In the genomic region with DNA sequence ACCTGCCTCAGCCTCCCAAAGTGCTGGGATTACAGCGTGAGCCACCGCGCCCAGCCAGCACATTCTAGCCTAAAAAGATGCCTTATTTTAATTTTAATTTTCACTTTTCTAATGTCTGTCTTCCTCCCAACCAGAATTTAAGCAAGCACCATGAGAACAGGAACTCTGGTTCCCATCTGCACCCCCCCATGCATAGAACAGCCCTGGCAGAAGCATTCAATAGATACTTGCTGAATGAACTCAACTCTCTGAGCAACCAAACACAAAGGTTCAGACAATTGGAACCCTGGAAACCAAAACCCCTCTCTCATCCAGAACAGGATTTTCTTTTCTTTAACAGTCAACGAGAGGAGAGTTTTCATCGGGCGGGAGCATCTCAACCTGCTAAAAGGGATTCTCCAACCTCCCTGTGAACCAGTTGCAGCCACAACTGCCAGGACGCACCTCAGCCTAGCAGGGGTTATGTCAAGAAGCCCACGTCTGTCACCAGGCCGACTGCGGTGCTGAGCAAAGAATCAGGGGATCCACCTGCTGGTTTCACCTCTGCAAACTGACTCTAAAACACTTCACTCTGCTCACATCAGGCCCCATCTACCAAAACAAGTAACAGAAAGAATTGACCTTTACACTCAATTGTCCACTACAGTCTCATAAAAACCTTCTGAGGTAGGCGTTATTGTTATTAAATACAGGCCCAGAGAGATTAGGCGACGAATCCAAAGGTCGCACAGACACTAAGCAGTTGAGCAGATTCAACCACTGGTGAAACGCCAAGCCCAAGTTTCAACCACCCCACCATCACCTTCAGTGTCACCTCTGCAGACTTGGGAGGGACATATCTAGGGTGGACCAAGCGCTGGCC, we compare ENCODE assay signal across 9 cellular contexts. TPM values are rescaled to one million over a fixed set of nuclear protein-coding genes. Genes with fewer than 3 reads are reported as not detected.
DNase-seq lines count a peak whose midpoint lies in the region; ATAC-seq, FAIRE-seq and TF ChIP-seq lines count a peak whose summit lies in the region.
"Had no signal": no experiment of that assay in that cellular context is flagged by ENCODE, and none has a peak within 500 bp of the region (broad histone marks: within the 10 kb centered on the region; RNA-seq: fewer than 3 reads in every experiment).

No MANE protein-coding gene starts in this region.

- H3K79me2 ChIP-seq in OCI-LY7 (ENCODE audit: insufficient read depth, low read depth, low read length): peaks cover 31% of the 10 kb centered on the region

- H3K36me3 ChIP-seq in OCI-LY7 (ENCODE audit: insufficient read depth, low read length) (peaks cover 51% of the 10 kb centered on the region), esophagus (ENCODE audit: control insufficient read depth in 2 of 2, insufficient read depth in 2 of 2, low read length in 1 of 2) (peaks cover 0 to 24% of the 10 kb centered on the region in 2 donors), rectal smooth muscle tissue (ENCODE audit: control insufficient read depth, insufficient read depth, low read length) (peaks cover 21% of the 10 kb centered on the region)

- TF ChIP-seq CTCF in GM12865 (IDR thresholded peaks at IDR 0.05; ENCODE audit: insufficient read depth, low read depth, low read length, missing control alignments): no peak
- peak; percentile 19; the same call in 1 of the 2 replicates for TF ChIP-seq CTCF in OCI-LY7 (conservative IDR thresholded peaks at IDR 0.05; ENCODE audit: low read length)

- peak overlapping the region; percentile 92 for H3K4me2 ChIP-seq in OCI-LY7 (ENCODE audit: low read length)

- H3K4me1 ChIP-seq in OCI-LY7 (ENCODE audit: insufficient read depth, low read length, poor library complexity, severe bottlenecking) (peaks cover 32% of the 10 kb centered on the region), esophagus (ENCODE audit: control insufficient read depth in 2 of 2, insufficient read depth in 2 of 2, low read length in 1 of 2) (peaks cover 0 to 16% of the 10 kb centered on the region in 2 donors), rectal smooth muscle tissue (ENCODE audit: control insufficient read depth, insufficient read depth, low read length) (peaks cover 18% of the 10 kb centered on the region)

- H3K4me3 ChIP-seq in GM12865 (ENCODE audit: low read depth, low read length): peak overlapping the region; percentile 78
- peak overlapping the region; percentile 75 for H3K4me3 ChIP-seq in OCI-LY7 (ENCODE audit: low read depth, low read length, poor library complexity, severe bottlenecking)
- peak overlapping the region; percentile 80 to 94 for H3K4me3 ChIP-seq in esophagus (ENCODE audit: low read depth in 1 of 2, low read length in 2 of 2)
- H3K4me3 ChIP-seq in rectal smooth muscle tissue (ENCODE audit: low read length): peak overlapping the region; percentile 73

- CTCF ChIA-PET in OCI-LY7 (lab: Charles Lee; ENCODE audit: unreplicated experiment): interaction anchor here (0.6 kb wide), 1 partner anchor 32 kb away, joined by 3 read pairs; no protein-coding TSS in a partner anchor

- H3K27ac ChIP-seq in OCI-LY7 (ENCODE audit: low read depth, low read length, poor library complexity, severe bottlenecking) (peak overlapping the region; percentile 13), esophagus (ENCODE audit: low read depth in 2 of 2, low read length in 1 of 2) (no peak overlapping the region), rectal smooth muscle tissue (ENCODE audit: low read depth, low read length) (no peak overlapping the region)

- POLR2A ChIA-PET in OCI-LY7 (lab: Charles Lee): interaction anchor here (0.7 to 1.4 kb wide), 2 partner anchors 14 to 1977 kb away, joined by 3 to 8 read pairs; no protein-coding TSS in a partner anchor

- H3K9ac ChIP-seq in rectal smooth muscle tissue (ENCODE audit: low read length): no peak overlapping the region

- 40 to 49% methylated on average over 16 of the region's 16 CpGs for WGBS in esophagus, 2 donors

- H2AFZ ChIP-seq in OCI-LY7 (ENCODE audit: low read length): no peak overlapping the region

- no peak for FAIRE-seq in GM12891 (lab: Jason Lieb, UNC)

- H4K20me1 ChIP-seq in OCI-LY7 (ENCODE audit: insufficient read depth, low read length): peaks cover 17% of the 10 kb centered on the region

- ATAC-seq in GM19035 (IDR thresholded peaks at IDR 0.05; ENCODE audit: unreplicated experiment): no peak

- no peaks in the 10 kb centered on the region for H3K9me2 ChIP-seq in OCI-LY7 (ENCODE audit: insufficient read depth, low read length)

- TF ChIP-seq POLR2A in GM12891 (IDR thresholded peaks at IDR 0.05; ENCODE audit: low read depth, low read length): no peak

- H3K27me3 ChIP-seq in esophagus (ENCODE audit: control insufficient read depth in 1 of 2, insufficient read depth in 2 of 2, low read length in 2 of 2) (no peaks in the 10 kb centered on the region), rectal smooth muscle tissue (ENCODE audit: control insufficient read depth, insufficient read depth, low read length) (no peaks in the 10 kb centered on the region)

- H3K9me3 ChIP-seq in OCI-LY7 (ENCODE audit: low read length) (no peaks in the 10 kb centered on the region), esophagus (ENCODE audit: control insufficient read depth in 2 of 2, insufficient read depth in 1 of 2, low read depth in 1 of 2, low read length in 1 of 2) (no peaks in the 10 kb centered on the region)

- intact Hi-C loops in OCI-LY7 (cut with micrococcal nuclease; ENCODE audit: unreplicated experiment): no loop called here

- DNase-seq in GM12865 (ENCODE audit: low read depth): peak; percentile 55
- DNase-seq in OCI-LY7 (ENCODE audit: low spot score): peak; percentile 53
- no peak for DNase-seq in NCI-H774 (lab: John Stamatoyannopoulos, UW)
- DNase-seq in NCI-H2227 (lab: John Stamatoyannopoulos, UW; ENCODE audit: unreplicated experiment): no peak
- DNase-seq in GM12891 (ENCODE audit: insufficient read length, low spot score): no peak
- DNase-seq: NCI-H345 had no signal

- no TSS peak for BruUV-seq in OCI-LY7 (replicated peaks; lab: Mats Ljungman, UMichigan)

TF ChIP-seq in GM12891, 5 proteins besides CTCF, POLR2A, EP300 and RAD21:
- TF ChIP-seq PAX5 (IDR thresholded peaks at IDR 0.05; ENCODE audit: insufficient read depth, low read length, severe bottlenecking) (no peak), POLR2AphosphoS5 (IDR thresholded peaks at IDR 0.05; ENCODE audit: low read depth, low read length) (no peak), SPI1 (IDR thresholded peaks at IDR 0.05; ENCODE audit: low read depth, low read length) (no peak), TAF1 (IDR thresholded peaks at IDR 0.05; ENCODE audit: low read depth, low read length) (no peak), POU2F2 (IDR thresholded peaks at IDR 0.05; ENCODE audit: low read depth, low read length) (no peak)

RNA-seq across cellular contexts. Expression of a gene that starts 1.7 kb away (rescaled TPM):
- total RNA-seq in OCI-LY7 (2014; rRNA removed; shearing (Covaris generic)): 42.3 and 48.3 TPM in 2 replicates
- 43.7 and 47.2 TPM in 2 replicates for total RNA-seq in OCI-LY7 (2022)
- 10 to 100 TPM; 16.6 to 28.5 TPM for polyA plus RNA-seq in esophagus
- 30.4 TPM for polyA plus RNA-seq in GM12891 (2012; ENCODE audit: low read depth, missing spikeins)

RNA-seq across cellular contexts. Expression of a gene that starts 10.0 kb away (rescaled TPM):
- total RNA-seq in OCI-LY7 (2014; rRNA removed; shearing (Covaris generic)): 9.4 and 11.3 TPM in 2 replicates
- 9.7 and 11.7 TPM in 2 replicates for total RNA-seq in OCI-LY7 (2022)
- 10 to 100 TPM; 17.1 to 18.2 TPM for polyA plus RNA-seq in esophagus
- polyA plus RNA-seq in GM12891 (2012; ENCODE audit: low read depth, missing spikeins): 46.7 TPM

RNA-seq across cellular contexts. Expression of a gene that starts 55.7 kb away (rescaled TPM):
- 28.3 and 32.2 TPM in 2 replicates for total RNA-seq in OCI-LY7 (2014; rRNA removed; shearing (Covaris generic))
- 52.7 and 55.9 TPM in 2 replicates for total RNA-seq in OCI-LY7 (2022)
- 10 to 100 TPM; 31.8 to 50.7 TPM for polyA plus RNA-seq in esophagus
- polyA plus RNA-seq in GM12891 (2012; ENCODE audit: low read depth, missing spikeins): 29.8 TPM

Comparison
In these comparisons a context has a peak if more than half of its experiments do, and no peak if none do; other contexts are left out.
1. DNase-seq: peak in GM12865 (single experiment) and OCI-LY7 (single experiment); none in NCI-H774 (single experiment), NCI-H2227 (single experiment) and GM12891 (single experiment).
2. Peak in every context shown above with its lines, with median percentiles within 50 percentile points of each other: H3K4me3 ChIP-seq.